ENCODE assay signal across 21 cellular contexts in genomic region chr6:31632279-31632946, GRCh38. TPM values are rescaled to one million over a fixed set of nuclear protein-coding genes. Genes with fewer than 3 reads are reported as not detected.
DNase-seq lines count a peak whose midpoint lies in the region; ATAC-seq and TF ChIP-seq lines count a peak whose summit lies in the region.
"Had no signal": no experiment of that assay in that cellular context is flagged by ENCODE, and none has a peak within 500 bp of the region (broad histone marks: within the 10 kb centered on the region; RNA-seq: fewer than 3 reads in every experiment).

No MANE protein-coding gene starts in this region.

- no peaks in the 10 kb centered on the region for H3K9me3 Mint-ChIP-seq in activated T-cell treated with anti-CD3 and anti-CD28 coated beads, Interleukin-2, amount 50 U/mL, for 24 hours
- H3K9me3 Mint-ChIP-seq in neural progenitor cell, result no peaks in the 10 kb centered on the region
- H3K9me3 Mint-ChIP-seq: CD8-positive, alpha-beta T cell had no signal

- H3K4me1 ChIP-seq in adipocyte (ENCODE audit: control insufficient read depth, insufficient read depth, low read length), result peaks cover 7% of the 10 kb centered on the region
- no peaks in the 10 kb centered on the region for H3K4me1 ChIP-seq in neural progenitor cell
- no peaks in the 10 kb centered on the region for H3K4me1 ChIP-seq in body of pancreas
- H3K4me1 ChIP-seq: A549 had no signal

- in situ Hi-C loops in ACHN (cut with HindIII; ENCODE audit: low pct_ligation_motif_present, low pct_unique_long_range_greater_than_20kb, low sequenced_read_pairs), result no loop called here

- peaks cover 71% of the 10 kb centered on the region for H3F3A ChIP-seq in neural progenitor cell (ENCODE audit: low read depth)

- no peak overlapping the region for H3K4me2 ChIP-seq in neural progenitor cell
- H3K4me2 ChIP-seq: A549 had no signal

- H3K79me2 ChIP-seq in neural progenitor cell (ENCODE audit: low read depth), result peaks cover 49% of the 10 kb centered on the region

- H3K36me3 ChIP-seq in adipocyte (ENCODE audit: control insufficient read depth, insufficient read depth, low read length, severe bottlenecking), result peaks cover 99% of the 10 kb centered on the region
- peaks cover 11% of the 10 kb centered on the region for H3K36me3 ChIP-seq in neural progenitor cell
- peaks cover 24 to 69% of the 10 kb centered on the region in 2 donors for H3K36me3 ChIP-seq in body of pancreas (replicated peaks in 1 of 2; ENCODE audit: insufficient read depth in 1 of 2, low read depth in 2 of 2)

- TF ChIP-seq POLR2A in GM19099 (IDR thresholded peaks at IDR 0.05; ENCODE audit: extremely low read depth, insufficient read length, low read depth) (peak; percentile 9), body of pancreas (IDR thresholded peaks at IDR 0.05) (no peak)

- peaks cover 88% of the 10 kb centered on the region for H4K20me1 ChIP-seq in neural progenitor cell (ENCODE audit: low read depth)

- peaks cover 100% of the 10 kb centered on the region for H3K36me3 Mint-ChIP-seq in activated T-cell treated with anti-CD3 and anti-CD28 coated beads, Interleukin-2, amount 50 U/mL, for 24 hours (ENCODE audit: low read depth)
- peaks cover 56% of the 10 kb centered on the region for H3K36me3 Mint-ChIP-seq in neural progenitor cell

- intact Hi-C loops in body of pancreas (cut with DNase I), result no loop called here

- TF ChIP-seq CTCF in neural progenitor cell (IDR thresholded peaks at IDR 0.05), result no peak
- no peak for TF ChIP-seq CTCF in body of pancreas (IDR thresholded peaks at IDR 0.05)

- 88 to 89% methylated on average over 24 to 25 of the region's 26 CpGs for WGBS in body of pancreas, 2 donors

- no peaks in the 10 kb centered on the region for H3K9me3 ChIP-seq in adipocyte (ENCODE audit: control insufficient read depth, low read length)
- no peaks in the 10 kb centered on the region for H3K9me3 ChIP-seq in neural progenitor cell (ENCODE audit: low read depth)
- no peaks in the 10 kb centered on the region for H3K9me3 ChIP-seq in body of pancreas
- H3K9me3 ChIP-seq: A549, tibial artery had no signal

- H3K27me3 Mint-ChIP-seq in activated T-cell treated with anti-CD3 and anti-CD28 coated beads, Interleukin-2, amount 50 U/mL, for 24 hours, result no peaks in the 10 kb centered on the region
- peaks cover 8% of the 10 kb centered on the region for H3K27me3 Mint-ChIP-seq in neural progenitor cell (ENCODE audit: insufficient read depth, low read depth)
- H3K27me3 Mint-ChIP-seq: activated CD4-positive, alpha-beta T cell treated with anti-CD3 and anti-CD28 coated beads for 36 hours had no signal

- H3K27me3 ChIP-seq in adipocyte (replicated peaks; ENCODE audit: control insufficient read depth, insufficient read depth, low read length) (no peaks in the 10 kb centered on the region), neural progenitor cell (no peaks in the 10 kb centered on the region), body of pancreas (no peaks in the 10 kb centered on the region)
- H3K27me3 ChIP-seq: tibial artery had no signal

- H3K27ac ChIP-seq in neural progenitor cell, result peak overlapping the region; percentile 77
- H3K27ac ChIP-seq in body of pancreas, result no peak overlapping the region
- H3K27ac ChIP-seq: A549, coronary artery, epithelial cell of prostate, tibial artery had no signal

- peak overlapping the region; percentile 12 for H3K9ac ChIP-seq in adipocyte (ENCODE audit: low read length)
- peak overlapping the region; percentile 1 for H3K9ac ChIP-seq in neural progenitor cell

- peaks cover 6% of the 10 kb centered on the region for H3K4me1 Mint-ChIP-seq in activated T-cell treated with anti-CD3 and anti-CD28 coated beads, Interleukin-2, amount 50 U/mL, for 24 hours (ENCODE audit: low read depth)
- peaks cover 2% of the 10 kb centered on the region for H3K4me1 Mint-ChIP-seq in neural progenitor cell
- H3K4me1 Mint-ChIP-seq: activated CD4-positive, alpha-beta T cell treated with anti-CD3 and anti-CD28 coated beads for 36 hours had no signal

- H3K4me3 ChIP-seq in adipocyte (ENCODE audit: low read length), result no peak overlapping the region
- no peak overlapping the region for H3K4me3 ChIP-seq in neural progenitor cell
- H3K4me3 ChIP-seq in body of pancreas, result no peak overlapping the region
- H3K4me3 ChIP-seq: A549, coronary artery, tibial artery had no signal

- no peak for ATAC-seq in body of pancreas
- ATAC-seq: A549; activated CD4-positive, alpha-beta T cell treated with anti-CD3 and anti-CD28 coated beads for 36 hours; CD8-positive, alpha-beta T cell had no signal

- no peak overlapping the region for H2AFZ ChIP-seq in neural progenitor cell (replicated peaks)

- no peak overlapping the region for H3K4me3 Mint-ChIP-seq in activated T-cell treated with anti-CD3 and anti-CD28 coated beads, Interleukin-2, amount 50 U/mL, for 24 hours
- H3K4me3 Mint-ChIP-seq in neural progenitor cell, result peak overlapping the region; percentile 43
- H3K4me3 Mint-ChIP-seq: activated CD4-positive, alpha-beta T cell treated with anti-CD3 and anti-CD28 coated beads for 36 hours; CD8-positive, alpha-beta T cell had no signal

- peak overlapping the region; percentile 84 for H3K27ac Mint-ChIP-seq in activated T-cell treated with anti-CD3 and anti-CD28 coated beads, Interleukin-2, amount 50 U/mL, for 24 hours
- no peak overlapping the region for H3K27ac Mint-ChIP-seq in neural progenitor cell
- H3K27ac Mint-ChIP-seq: activated CD4-positive, alpha-beta T cell treated with anti-CD3 and anti-CD28 coated beads for 36 hours had no signal

- no peak for DNase-seq in activated T-cell treated with anti-CD3 and anti-CD28 coated beads, Interleukin-2, amount 50 U/mL, for 24 hours
- no peak for DNase-seq in activated T-cell treated with anti-CD3 and anti-CD28 coated beads for 4 hours
- DNase-seq in adipocyte (ENCODE audit: low read depth), result no peak
- DNase-seq in neural progenitor cell (ENCODE audit: low spot score), result no peak
- DNase-seq in ACHN, result no peak
- DNase-seq in glomerular visceral epithelial cell (ENCODE audit: extremely low spot score), result no peak
- no peak for DNase-seq in body of pancreas
- DNase-seq: activated CD4-positive, alpha-beta T cell treated with anti-CD3 and anti-CD28 coated beads for 36 hours; CD8-positive, alpha-beta T cell; EL; NCI-H1092; NCI-H2171 treated with DMSO at 0.1 percent for 48 hours; occipital lobe; RPMI8226; stimulated activated CD4-positive, alpha-beta T cell treated with anti-CD3 and anti-CD28 coated beads, Interleukin-4, amount 100 ng/mL, for 4 hours; tibial artery had no signal

RNA-seq across cellular contexts. Expression of gene PRRC2A, which starts 11.9 kb away (rescaled TPM):
- 55.5 and 138 TPM in 2 replicates for total RNA-seq in neural progenitor cell (ENCODE audit: low replicate concordance)
- total RNA-seq in body of pancreas, result 10 to 100 TPM; 48.8 to 57.4 TPM

RNA-seq across cellular contexts. Expression of gene AIF1, which starts 17.4 kb away (rescaled TPM):
- not detected in 2 replicates for total RNA-seq in neural progenitor cell (ENCODE audit: low replicate concordance)
- 1 to 10 TPM; 2.3 to 7.3 TPM for total RNA-seq in body of pancreas
- total RNA-seq: glomerular endothelial cell had no signal

RNA-seq across cellular contexts. Expression of gene BAG6, which starts 20.0 kb away (rescaled TPM):
- total RNA-seq in neural progenitor cell (ENCODE audit: low replicate concordance) (171 and 310 TPM in 2 replicates), body of pancreas (100 to 1,000 TPM; 101 to 128 TPM)

RNA-seq across cellular contexts. Expression of gene APOM, which starts 23.3 kb away (rescaled TPM):
- total RNA-seq in neural progenitor cell (ENCODE audit: low replicate concordance) (2.6 and 4.2 TPM in 2 replicates), body of pancreas (1 to 10 TPM in 1 of 2 donors, not detected in 1; 1.6 TPM)
- total RNA-seq: glomerular endothelial cell, occipital lobe had no signal

RNA-seq across cellular contexts. Expression of gene C6orf47, which starts 28.2 kb away (rescaled TPM):
- total RNA-seq in neural progenitor cell (ENCODE audit: low replicate concordance) (14.6 and 17.1 TPM in 2 replicates), body of pancreas (10 to 100 TPM; 15.8 to 22.1 TPM)
